27 cellular contexts compared by ENCODE assay signal in genomic region chr17:78491236-78492115, GRCh38.
"Had no signal": no experiment of that assay in that cellular context is flagged by ENCODE, and none has a peak within 500 bp of the region (broad histone marks: within the 10 kb centered on the region; RNA-seq: fewer than 3 reads in every experiment).

No MANE protein-coding gene starts in this region.

- ATAC-seq: heart right ventricle; left cardiac atrium; natural killer cell treated with Interleukin-12 subunit alpha and Interleukin-12 subunit beta and Interleukin-15 and Interleukin-18, amount 100 ng/mL, for 72 hours; stimulated activated naive B cell treated with anti-CD40 and anti-IgM and Interleukin-4, amounts not matched to agents 10 μg/mL and 1 μg/mL and 100 μg/mL, for 72 hours; upper lobe of right lung had no signal

- H3K79me2 ChIP-seq: parathyroid adenoma had no signal

- H3K4me1 Mint-ChIP-seq: stimulated activated naive B cell treated with anti-CD40 and anti-IgM and Interleukin-4, amounts not matched to agents 10 μg/mL and 1 μg/mL and 100 μg/mL, for 72 hours had no signal

- H2AFZ ChIP-seq: neural progenitor cell, parathyroid adenoma had no signal

- H3K9me3 ChIP-seq: heart right ventricle, left ventricle myocardium inferior, prostate gland, sigmoid colon, suprapubic skin, tibial artery, upper lobe of right lung, vagina had no signal

- H3K4me1 ChIP-seq: neural progenitor cell, parathyroid adenoma, prostate gland, sigmoid colon, suprapubic skin, tibial artery, upper lobe of right lung, vagina had no signal

- FAIRE-seq: frontal cortex, keratinocyte had no signal

- H3K27me3 ChIP-seq: sigmoid colon, suprapubic skin, upper lobe of right lung, vagina had no signal

- H3K36me3 Mint-ChIP-seq: natural killer cell treated with Interleukin-12 subunit alpha and Interleukin-12 subunit beta and Interleukin-15 and Interleukin-18, amount 100 ng/mL, for 72 hours; neural progenitor cell; stimulated activated naive B cell treated with anti-CD40 and anti-IgM and Interleukin-4, amounts not matched to agents 10 μg/mL and 1 μg/mL and 100 μg/mL, for 72 hours had no signal

- DNase-seq: cerebellar nuclear complex; effector CD8-positive, alpha-beta T cell; heart right ventricle; hypothalamus; left cardiac atrium; left ventricle myocardium inferior; mesenchymal stem cell; midbrain; occipital lobe; retina; sigmoid colon; stimulated activated CD4-positive, alpha-beta T cell treated with anti-CD3 and anti-CD28 coated beads, Interleukin-2, amount 100 ng/mL, for 24 hours; stimulated activated CD4-positive, alpha-beta T cell treated with anti-CD3 and anti-CD28 coated beads, Interleukin-4, amount 100 ng/mL, for 4 hours; stimulated activated naive B cell treated with anti-CD40 and anti-IgM and Interleukin-4, amounts not matched to agents 10 μg/mL and 1 μg/mL and 100 μg/mL, for 72 hours; tibial artery; upper lobe of right lung had no signal

- H3K9ac ChIP-seq: neural progenitor cell, parathyroid adenoma had no signal

- H3K27ac Mint-ChIP-seq: natural killer cell treated with Interleukin-12 subunit alpha and Interleukin-12 subunit beta and Interleukin-15 and Interleukin-18, amount 100 ng/mL, for 72 hours; neural progenitor cell; stimulated activated naive B cell treated with anti-CD40 and anti-IgM and Interleukin-4, amounts not matched to agents 10 μg/mL and 1 μg/mL and 100 μg/mL, for 72 hours had no signal

- H3K36me3 ChIP-seq: heart right ventricle, left ventricle myocardium inferior, neural progenitor cell, prostate gland, sigmoid colon, suprapubic skin, tibial artery, upper lobe of right lung, vagina had no signal

- H3K4me3 ChIP-seq: coronary artery, heart right ventricle, left ventricle myocardium inferior, lung, neural progenitor cell, prostate gland, sigmoid colon, skin epidermis, suprapubic skin, tibial artery, upper lobe of right lung, vagina had no signal

- H3K4me3 Mint-ChIP-seq: natural killer cell treated with Interleukin-12 subunit alpha and Interleukin-12 subunit beta and Interleukin-15 and Interleukin-18, amount 100 ng/mL, for 72 hours; neural progenitor cell; stimulated activated naive B cell treated with anti-CD40 and anti-IgM and Interleukin-4, amounts not matched to agents 10 μg/mL and 1 μg/mL and 100 μg/mL, for 72 hours had no signal

- H3K4me2 ChIP-seq: neural progenitor cell had no signal

- H3K27ac ChIP-seq: coronary artery, heart right ventricle, left ventricle myocardium inferior, neural progenitor cell, parathyroid adenoma, prostate gland, sigmoid colon, skin epidermis, suprapubic skin, tibial artery, upper lobe of right lung, vagina had no signal

- H3K9me3 Mint-ChIP-seq: natural killer cell treated with Interleukin-12 subunit alpha and Interleukin-12 subunit beta and Interleukin-15 and Interleukin-18, amount 100 ng/mL, for 72 hours; neural progenitor cell; stimulated activated naive B cell treated with anti-CD40 and anti-IgM and Interleukin-4, amounts not matched to agents 10 μg/mL and 1 μg/mL and 100 μg/mL, for 72 hours had no signal
